2 cellular contexts compared by ENCODE assay signal in the genomic region with DNA sequence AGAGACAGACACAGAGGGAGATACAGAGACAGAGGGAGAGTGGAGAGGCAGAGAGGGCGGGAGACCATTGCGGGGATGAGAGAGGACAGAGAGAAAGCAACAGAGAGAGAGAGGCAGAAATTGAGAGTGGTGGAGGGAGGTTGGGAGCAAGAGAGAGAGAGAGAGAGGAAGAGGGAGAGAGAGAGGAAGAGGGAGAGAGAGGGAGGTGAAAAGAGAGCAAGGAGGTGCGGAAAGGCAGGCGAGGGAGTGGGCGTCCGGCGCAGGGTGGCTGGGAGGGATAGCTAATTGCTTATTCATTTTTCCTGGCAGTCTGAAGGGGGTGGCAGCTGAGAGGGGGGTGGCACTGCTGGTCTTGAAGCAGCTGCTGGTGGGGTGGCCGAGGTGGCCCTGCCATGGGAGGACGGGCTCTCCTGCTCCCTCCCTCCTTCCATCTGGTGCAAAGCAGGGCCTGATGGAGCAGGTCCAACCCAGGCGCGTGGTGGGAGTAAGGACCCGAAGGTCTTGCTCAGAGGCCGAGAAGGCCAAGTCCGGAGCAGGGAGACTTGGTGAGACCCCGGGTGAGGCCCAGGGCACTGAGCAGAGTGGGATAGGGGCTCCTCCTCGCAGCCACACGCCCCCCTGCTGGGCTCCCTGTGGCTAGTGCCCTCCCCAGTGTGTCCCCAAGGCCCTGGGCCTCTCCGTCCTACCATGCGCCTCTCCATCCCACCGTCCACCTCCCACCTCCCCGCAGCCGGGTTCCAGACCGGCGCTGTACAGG.
TF ChIP-seq lines count a peak whose summit lies in the region.

No MANE protein-coding gene starts in this region.

TF ChIP-seq in IMR-90, 13 proteins besides CTCF, POLR2A, EP300 and RAD21:
- TF ChIP-seq ELK1 (IDR thresholded peaks at IDR 0.05; ENCODE audit: borderline replicate concordance, low read depth, low read length) (no peak), RFX5 (IDR thresholded peaks at IDR 0.05; ENCODE audit: low read depth, low read length) (no peak), FOS (IDR thresholded peaks at IDR 0.05; ENCODE audit: low read depth, low read length) (no peak), MAZ (IDR thresholded peaks at IDR 0.05; ENCODE audit: borderline replicate concordance, low read depth, low read length) (no peak), SMC3 (IDR thresholded peaks at IDR 0.05; ENCODE audit: low read depth, low read length) (no peak), MXI1 (IDR thresholded peaks at IDR 0.05; ENCODE audit: borderline replicate concordance, low read depth, low read length) (no peak), CEBPB (IDR thresholded peaks at IDR 0.05; ENCODE audit: low read depth, low read length) (no peak), BHLHE40 (IDR thresholded peaks at IDR 0.05; ENCODE audit: low read depth, low read length) (no peak)

TF ChIP-seq in HepG2, 621 proteins besides CTCF, POLR2A, EP300 and RAD21:
- TF ChIP-seq MAFK (conservative IDR thresholded peaks at IDR 0.05 in 1 of 2, IDR thresholded peaks at IDR 0.05 in 1 of 2; ENCODE audit: low read length in 2 of 2) (no peak), YEATS4 (CRISPR knock-in tag; IDR thresholded peaks at IDR 0.05; ENCODE audit: borderline replicate concordance) (no peak), BCLAF1 (IDR thresholded peaks at IDR 0.05) (no peak), ZNF724P (CRISPR knock-in tag; IDR thresholded peaks at IDR 0.05; ENCODE audit: borderline replicate concordance) (no peak), ZNF3 (CRISPR knock-in tag; IDR thresholded peaks at IDR 0.05) (no peak), ZNF256 (CRISPR knock-in tag; conservative IDR thresholded peaks at IDR 0.05) (no peak), NONO (IDR thresholded peaks at IDR 0.05) (no peak), NONO (CRISPR knock-in tag; conservative IDR thresholded peaks at IDR 0.05) (no peak), HMGA1 (CRISPR knock-in tag; conservative IDR thresholded peaks at IDR 0.05) (no peak), HES4 (CRISPR knock-in tag; IDR thresholded peaks at IDR 0.05; ENCODE audit: borderline replicate concordance) (no peak), GPN1 (CRISPR knock-in tag; IDR thresholded peaks at IDR 0.05; ENCODE audit: borderline replicate concordance) (no peak)
TF ChIP-seq in HepG2: peak in this region for 0.
